In the genomic region with DNA sequence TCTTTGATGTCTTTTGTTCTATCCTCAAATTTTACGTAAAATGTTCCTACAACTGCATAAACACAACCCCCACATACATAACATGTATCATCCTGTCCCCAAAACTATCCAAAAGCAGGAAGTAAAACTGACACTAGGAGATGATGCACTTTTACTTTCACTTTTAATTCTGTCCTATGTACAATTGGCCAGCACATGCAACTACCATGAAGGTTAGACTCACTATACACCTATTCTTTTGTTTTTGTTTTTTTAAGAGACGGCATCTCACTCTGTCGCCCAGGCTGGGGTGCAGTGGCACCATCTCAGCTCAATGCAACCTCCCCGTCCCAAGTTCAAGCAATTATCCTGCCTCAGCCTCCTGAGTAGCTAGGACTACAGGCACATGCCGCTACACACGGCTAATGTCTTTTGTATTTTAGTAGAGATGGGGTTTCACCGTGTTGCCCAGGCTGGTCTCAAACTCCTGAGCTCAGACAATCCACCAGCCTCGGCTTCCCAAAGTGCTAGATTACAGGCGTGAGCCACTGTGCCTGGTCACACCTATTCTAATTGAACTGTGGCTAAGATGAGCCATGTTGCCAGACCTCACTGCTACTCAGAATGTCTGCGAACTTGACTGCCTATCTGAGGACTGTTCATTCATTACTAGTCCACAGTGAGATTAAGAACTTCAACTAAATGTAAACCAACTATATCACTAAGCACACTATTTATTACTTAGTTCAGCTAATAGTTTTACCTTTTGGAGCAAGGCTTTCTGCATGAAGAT, we compare ENCODE assay signal across 8 cellular contexts. TPM values are rescaled to one million over a fixed set of nuclear protein-coding genes. Genes with fewer than 3 reads are reported as not detected.
DNase-seq lines count a peak whose midpoint lies in the region; ATAC-seq and TF ChIP-seq lines count a peak whose summit lies in the region.

No MANE protein-coding gene starts in this region.

- H3K4me1 Mint-ChIP-seq in chondrocyte (ENCODE audit: low read depth) = peaks cover 53% of the 10 kb centered on the region
- H3K4me1 Mint-ChIP-seq in naive thymus-derived CD8-positive, alpha-beta T cell = peaks cover 7 to 20% (median 18%) of the 10 kb centered on the region in 4 donors

- H3K27me3 Mint-ChIP-seq in chondrocyte (ENCODE audit: low read depth) = no peaks in the 10 kb centered on the region
- H3K27me3 Mint-ChIP-seq in naive thymus-derived CD8-positive, alpha-beta T cell = no peaks in the 10 kb centered on the region

- H3K36me3 Mint-ChIP-seq in chondrocyte (ENCODE audit: low read depth) = peaks cover 12% of the 10 kb centered on the region
- H3K36me3 Mint-ChIP-seq in naive thymus-derived CD8-positive, alpha-beta T cell = peaks cover 0 to 9% (median 7%) of the 10 kb centered on the region in 3 donors

- peaks cover 16 to 47% (median 27%) of the 10 kb centered on the region in 10 experiments for H3K4me1 ChIP-seq in BLaER1 treated with 17β-estradiol and CSF1 and Interleukin-3, amounts not matched to agents 10 nM and 100 nM

- no peaks in the 10 kb centered on the region for H3K9me3 Mint-ChIP-seq in chondrocyte (ENCODE audit: low read depth)
- H3K9me3 Mint-ChIP-seq in naive thymus-derived CD8-positive, alpha-beta T cell = no peaks in the 10 kb centered on the region

- peaks cover 0 to 4% (median 0%) of the 10 kb centered on the region in 11 experiments; a peak in 3 of 22 replicates for H3K9me3 ChIP-seq in BLaER1 treated with 17β-estradiol and CSF1 and Interleukin-3, amounts not matched to agents 10 nM and 100 nM (replicated peaks in 1 of 11)

- H4K20me1 ChIP-seq in BLaER1 treated with 17β-estradiol and CSF1 and Interleukin-3, amounts not matched to agents 10 nM and 100 nM = peaks cover 0 to 10% (median 0%) of the 10 kb centered on the region in 11 experiments; a peak in 2 of 22 replicates

- DNase-seq in chondrocyte (ENCODE audit: low spot score) (no peak), NCI-H446 treated with DMSO at 0.1 percent for 48 hours (lab: John Stamatoyannopoulos, UW) (no peak), NCI-H510A treated with DMSO at 0.1 percent for 48 hours (lab: John Stamatoyannopoulos, UW) (no peak)
- DNase-seq in naive thymus-derived CD8-positive, alpha-beta T cell = peak in 5 of 10 donors; percentile 16 to 73 (median 63)

- H3K4me2 ChIP-seq in BLaER1 treated with 17β-estradiol and CSF1 and Interleukin-3, amounts not matched to agents 10 nM and 100 nM = peak overlapping the region; percentile 54 to 89 (median 67)

- peak overlapping the region in 7 of 10 experiments; percentile 7 to 40 (median 19); a peak in 8 of 20 replicates for H3K4me3 ChIP-seq in BLaER1 treated with 17β-estradiol and CSF1 and Interleukin-3, amounts not matched to agents 10 nM and 100 nM

- peak overlapping the region; percentile 81 for H3K27ac Mint-ChIP-seq in chondrocyte (ENCODE audit: unreplicated experiment)
- H3K27ac Mint-ChIP-seq in naive thymus-derived CD8-positive, alpha-beta T cell = peak overlapping the region; percentile 84 to 98 (median 96)

- peak overlapping the region in 6 of 11 experiments; percentile 2 to 48 (median 26); a peak in 6 of 22 replicates for H3K9ac ChIP-seq in BLaER1 treated with 17β-estradiol and CSF1 and Interleukin-3, amounts not matched to agents 10 nM and 100 nM

- no peaks in the 10 kb centered on the region for H3K27me3 ChIP-seq in BLaER1 treated with 17β-estradiol and CSF1 and Interleukin-3, amounts not matched to agents 10 nM and 100 nM

- POLR2A ChIA-PET in naive thymus-derived CD8-positive, alpha-beta T cell (lab: Charles Lee) = interaction anchor here (0.5 to 1.9 kb wide), 6 partner anchors 12 to 236 kb away, joined by 3 to 6 read pairs (median 4); a partner anchor contains a TSS

- ATAC-seq in GM19324 (IDR thresholded peaks at IDR 0.05; ENCODE audit: low FRiP score, unreplicated experiment) (peak; percentile 94), HG03175 (IDR thresholded peaks at IDR 0.05; ENCODE audit: unreplicated experiment) (peak; percentile 97), SK-N-SH treated with all-trans-retinoic acid at 6 μM for 48 hours (peak; percentile 59)
- peak; percentile 96 for ATAC-seq in naive thymus-derived CD8-positive, alpha-beta T cell

- H3K36me3 ChIP-seq in BLaER1 treated with 17β-estradiol and CSF1 and Interleukin-3, amounts not matched to agents 10 nM and 100 nM = peaks cover 14 to 49% (median 33%) of the 10 kb centered on the region in 11 experiments; a peak in 21 of 22 replicates

- no peak for TF ChIP-seq CTCF in chondrocyte (IDR thresholded peaks at IDR 0.05)

- H3K4me3 Mint-ChIP-seq in chondrocyte (ENCODE audit: unreplicated experiment) = no peak overlapping the region
- H3K4me3 Mint-ChIP-seq in naive thymus-derived CD8-positive, alpha-beta T cell = peak overlapping the region; percentile 63 to 88 (median 79)

- peak overlapping the region in 10 of 11 experiments; percentile 38 to 75 (median 70); a peak in 20 of 22 replicates for H3K27ac ChIP-seq in BLaER1 treated with 17β-estradiol and CSF1 and Interleukin-3, amounts not matched to agents 10 nM and 100 nM

TF ChIP-seq in SK-N-SH treated with all-trans-retinoic acid at 6 μM for 48 hours, 23 proteins besides CTCF, POLR2A, EP300 and RAD21:
- TF ChIP-seq ARNTL (CRISPR knock-in tag; IDR thresholded peaks at IDR 0.05; ENCODE audit: borderline replicate concordance, low read depth) = no peak
- TF ChIP-seq, protein P1, sequence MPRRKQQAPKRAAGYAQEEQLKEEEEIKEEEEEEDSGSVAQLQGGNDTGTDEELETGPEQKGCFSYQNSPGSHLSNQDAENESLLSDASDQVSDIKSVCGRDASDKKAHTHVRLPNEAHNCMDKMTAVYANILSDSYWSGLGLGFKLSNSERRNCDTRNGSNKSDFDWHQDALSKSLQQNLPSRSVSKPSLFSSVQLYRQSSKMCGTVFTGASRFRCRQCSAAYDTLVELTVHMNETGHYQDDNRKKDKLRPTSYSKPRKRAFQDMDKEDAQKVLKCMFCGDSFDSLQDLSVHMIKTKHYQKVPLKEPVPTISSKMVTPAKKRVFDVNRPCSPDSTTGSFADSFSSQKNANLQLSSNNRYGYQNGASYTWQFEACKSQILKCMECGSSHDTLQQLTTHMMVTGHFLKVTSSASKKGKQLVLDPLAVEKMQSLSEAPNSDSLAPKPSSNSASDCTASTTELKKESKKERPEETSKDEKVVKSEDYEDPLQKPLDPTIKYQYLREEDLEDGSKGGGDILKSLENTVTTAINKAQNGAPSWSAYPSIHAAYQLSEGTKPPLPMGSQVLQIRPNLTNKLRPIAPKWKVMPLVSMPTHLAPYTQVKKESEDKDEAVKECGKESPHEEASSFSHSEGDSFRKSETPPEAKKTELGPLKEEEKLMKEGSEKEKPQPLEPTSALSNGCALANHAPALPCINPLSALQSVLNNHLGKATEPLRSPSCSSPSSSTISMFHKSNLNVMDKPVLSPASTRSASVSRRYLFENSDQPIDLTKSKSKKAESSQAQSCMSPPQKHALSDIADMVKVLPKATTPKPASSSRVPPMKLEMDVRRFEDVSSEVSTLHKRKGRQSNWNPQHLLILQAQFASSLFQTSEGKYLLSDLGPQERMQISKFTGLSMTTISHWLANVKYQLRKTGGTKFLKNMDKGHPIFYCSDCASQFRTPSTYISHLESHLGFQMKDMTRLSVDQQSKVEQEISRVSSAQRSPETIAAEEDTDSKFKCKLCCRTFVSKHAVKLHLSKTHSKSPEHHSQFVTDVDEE (CRISPR knock-in tag; IDR thresholded peaks at IDR 0.05) = no peak
- TF ChIP-seq RARB (CRISPR knock-in tag; IDR thresholded peaks at IDR 0.05) = 0 out of 2 replicates have a peak, but pooled peaks have one; percentile 22
- no peak for TF ChIP-seq ZFP30 (CRISPR knock-in tag; IDR thresholded peaks at IDR 0.05)
- TF ChIP-seq, protein P2, sequence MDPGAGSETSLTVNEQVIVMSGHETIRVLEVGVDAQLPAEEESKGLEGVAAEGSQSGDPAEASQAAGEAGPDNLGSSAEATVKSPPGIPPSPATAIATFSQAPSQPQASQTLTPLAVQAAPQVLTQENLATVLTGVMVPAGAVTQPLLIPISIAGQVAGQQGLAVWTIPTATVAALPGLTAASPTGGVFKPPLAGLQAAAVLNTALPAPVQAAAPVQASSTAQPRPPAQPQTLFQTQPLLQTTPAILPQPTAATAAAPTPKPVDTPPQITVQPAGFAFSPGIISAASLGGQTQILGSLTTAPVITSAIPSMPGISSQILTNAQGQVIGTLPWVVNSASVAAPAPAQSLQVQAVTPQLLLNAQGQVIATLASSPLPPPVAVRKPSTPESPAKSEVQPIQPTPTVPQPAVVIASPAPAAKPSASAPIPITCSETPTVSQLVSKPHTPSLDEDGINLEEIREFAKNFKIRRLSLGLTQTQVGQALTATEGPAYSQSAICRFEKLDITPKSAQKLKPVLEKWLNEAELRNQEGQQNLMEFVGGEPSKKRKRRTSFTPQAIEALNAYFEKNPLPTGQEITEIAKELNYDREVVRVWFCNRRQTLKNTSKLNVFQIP (CRISPR knock-in tag; IDR thresholded peaks at IDR 0.05; ENCODE audit: borderline replicate concordance, low read depth) = no peak
- TF ChIP-seq SNAI2 (CRISPR knock-in tag; IDR thresholded peaks at IDR 0.05) = no peak
- TF ChIP-seq TOX (CRISPR knock-in tag; IDR thresholded peaks at IDR 0.05; ENCODE audit: borderline replicate concordance) = peak; percentile 67; the same call in 1 of the 2 replicates

RNA-seq across cellular contexts. Expression of a gene that starts 48.0 kb away (rescaled TPM):
- total RNA-seq in chondrocyte = 17.9 to 19.8 TPM (median 19.4 TPM) in 3 replicates
- 10 to 100 TPM; 21.5 to 25.1 TPM for total RNA-seq in naive thymus-derived CD8-positive, alpha-beta T cell
- 10 to 100 TPM; 27.6 to 40.5 (median 29.4) TPM for polyA plus RNA-seq in naive thymus-derived CD8-positive, alpha-beta T cell
